8 cellular contexts compared by ENCODE assay signal in genomic region chr17:1629647-1630310, GRCh38.
DNase-seq lines count a peak whose midpoint lies in the region; ATAC-seq and TF ChIP-seq lines count a peak whose summit lies in the region.

No MANE protein-coding gene starts in this region.

- no peak for ATAC-seq in GM19035 (IDR thresholded peaks at IDR 0.05; ENCODE audit: unreplicated experiment)

- peak; percentile 76 for TF ChIP-seq CTCF in OCI-LY3 (IDR thresholded peaks at IDR 0.05; ENCODE audit: low read depth, low read length)
- peak; percentile 91 for TF ChIP-seq CTCF in neutrophil (IDR thresholded peaks at IDR 0.05)
- TF ChIP-seq CTCF in tibial artery (IDR thresholded peaks at IDR 0.05) = peak; percentile 44 to 50

- DNase-seq in NCI-H146 (lab: John Stamatoyannopoulos, UW) (peak; percentile 34), NCI-H146 treated with DMSO at 0.1 percent for 48 hours (lab: John Stamatoyannopoulos, UW; ENCODE audit: unreplicated experiment) (no peak), activated T-helper 1 cell treated with Interleukin-2 at 50 U/mL for 16 hours (ENCODE audit: low read depth) (peak; percentile 55), fibroblast of the conjunctiva (ENCODE audit: low read depth) (peak; percentile 12), tibial artery (peak; percentile 45 to 83)

- H3K36me3 ChIP-seq in OCI-LY3 (replicated peaks; ENCODE audit: low read depth, low read length) (no peaks in the 10 kb centered on the region), neutrophil (peaks cover 17% of the 10 kb centered on the region), tibial artery (no peaks in the 10 kb centered on the region)

- no peaks in the 10 kb centered on the region for H4K20me1 ChIP-seq in OCI-LY3 (ENCODE audit: insufficient read depth, low read length)

- no peaks in the 10 kb centered on the region for H3K79me2 ChIP-seq in OCI-LY3 (ENCODE audit: low read length)

- intact Hi-C loops in tibial artery (cut with DNase I; ENCODE audit: low total_unique reads) = loop anchor here (2.0 kb wide), 1 partner anchor 55 kb away; no protein-coding TSS in a partner anchor

- H3K4me1 ChIP-seq in OCI-LY3 (ENCODE audit: low read length) (peaks cover 25% of the 10 kb centered on the region), neutrophil (ENCODE audit: control insufficient read depth in 1 of 2, insufficient read depth in 1 of 2, low read depth in 1 of 2, low read length in 1 of 2) (peaks cover 35 to 38% of the 10 kb centered on the region in 2 experiments), tibial artery (peaks cover 0 to 31% (median 24%) of the 10 kb centered on the region in 4 donors)

- H3K27me3 ChIP-seq in OCI-LY3 (ENCODE audit: low read depth, low read length) (peaks cover 3% of the 10 kb centered on the region), neutrophil (peaks cover 22% of the 10 kb centered on the region), tibial artery (no peaks in the 10 kb centered on the region)

- H3K4me3 ChIP-seq in OCI-LY3 (ENCODE audit: low read length) (peak overlapping the region; percentile 97), neutrophil (ENCODE audit: low read depth in 1 of 2, low read length in 1 of 2) (peak overlapping the region; percentile 97 to 99), tibial artery (peak overlapping the region; percentile 64 to 79)

- peak overlapping the region; percentile 56 for H3K27ac ChIP-seq in OCI-LY3 (ENCODE audit: low read length)
- H3K27ac ChIP-seq in neutrophil = peak overlapping the region; percentile 100
- H3K27ac ChIP-seq in tibial artery = peak overlapping the region; percentile 85 to 87

- peak overlapping the region; percentile 99 for H3K4me2 ChIP-seq in OCI-LY3 (ENCODE audit: low read length)

- H3K9ac ChIP-seq in OCI-LY3 (ENCODE audit: low read length) = peak overlapping the region; percentile 81

- H2AFZ ChIP-seq in OCI-LY3 (ENCODE audit: low read depth, low read length) = peak overlapping the region; percentile 27

- H3K9me3 ChIP-seq in OCI-LY3 (ENCODE audit: insufficient read depth, low read length) (no peaks in the 10 kb centered on the region), neutrophil (no peaks in the 10 kb centered on the region), tibial artery (no peaks in the 10 kb centered on the region)
